8 cellular contexts compared by ENCODE assay signal in the genomic region with DNA sequence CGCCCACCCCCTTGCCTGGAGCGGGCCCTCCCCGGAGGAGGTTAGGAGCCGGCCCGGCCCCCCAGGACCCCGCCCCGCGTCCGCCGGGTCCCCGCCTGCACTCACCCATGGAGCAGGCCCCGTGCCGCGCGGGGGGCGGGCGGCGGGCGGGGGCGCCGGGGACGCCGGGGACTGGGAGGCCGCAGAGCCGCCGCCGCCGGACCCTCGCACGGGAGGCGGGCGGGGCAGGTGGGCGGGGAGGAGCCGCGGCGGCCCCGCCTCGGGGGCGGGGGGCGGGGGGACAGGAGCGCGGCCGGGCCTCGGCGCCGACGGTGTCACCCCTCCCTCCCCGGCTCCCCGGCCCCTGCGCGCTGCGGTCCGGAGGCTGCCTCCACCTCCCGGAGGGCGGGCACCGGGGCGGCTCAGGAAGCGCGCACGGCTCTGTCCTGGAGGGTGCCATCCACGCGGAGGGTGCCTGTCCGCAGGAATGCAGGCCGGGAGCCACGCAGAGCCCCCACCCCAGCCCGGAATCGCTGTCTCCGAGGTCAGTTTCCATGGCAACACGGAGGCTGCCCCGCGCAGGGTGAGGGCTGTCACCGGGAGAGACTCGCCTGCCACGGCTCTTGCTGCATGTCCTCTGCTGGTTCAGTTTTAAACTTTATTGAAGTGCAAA. TPM values are rescaled to one million over a fixed set of nuclear protein-coding genes. Genes with fewer than 3 reads are reported as not detected.
A peak's percentile ranks its signal among the peaks of the same experiment; 100 is the strongest.
DNase-seq lines count a peak whose midpoint lies in the region; ATAC-seq lines count a peak whose summit lies in the region.

No MANE protein-coding gene starts in this region.

- peaks cover 6% of the 10 kb centered on the region for H3K27me3 ChIP-seq in layer of hippocampus (ENCODE audit: control insufficient read depth, insufficient read depth, low read length)

- H3K27ac ChIP-seq in layer of hippocampus (ENCODE audit: low read depth, low read length) = peak overlapping the region; percentile 57

- no peak for ATAC-seq in HG03108 (IDR thresholded peaks at IDR 0.05; ENCODE audit: unreplicated experiment)

- DNase-seq in AG08395 (ENCODE audit: low spot score) (peak; percentile 73), HT1080 (ENCODE audit: low read depth) (peak; percentile 59), T1000 (lab: John Stamatoyannopoulos, UW) (peak; percentile 43), NOMO-1 (lab: John Stamatoyannopoulos, UW; ENCODE audit: unreplicated experiment in 2 of 2) (no peak)
- DNase-seq in central memory CD4-positive, alpha-beta T cell = peak; percentile 53
- DNase-seq in stimulated activated CD4-positive, alpha-beta T cell treated with anti-CD3 and anti-CD28 coated beads, Interleukin-4, amount 100 ng/mL, for 1 hour = peak; percentile 50

RNA-seq across cellular contexts. Expression of gene PLEKHG5, which starts 5.9 kb away (rescaled TPM):
- 20.3 and 20.4 TPM in 2 replicates for total RNA-seq in HT1080 (2014; rRNA removed; shearing (Covaris generic))
- 16.7 and 19.8 TPM in 2 replicates for polyA plus RNA-seq in HT1080 (2015; cell fraction: cytosol; rRNA removed)
- 96.6 and 102 TPM in 2 replicates for polyA plus RNA-seq in HT1080 (2015; cell fraction: nucleus; rRNA removed)

RNA-seq across cellular contexts. Expression of gene TNFRSF25, which starts 31.4 kb away (rescaled TPM):
- 12.9 and 14.7 TPM in 2 replicates for total RNA-seq in HT1080 (2014; rRNA removed; shearing (Covaris generic))
- polyA plus RNA-seq in HT1080 (2015; cell fraction: cytosol; rRNA removed) = 8.8 and 10.2 TPM in 2 replicates
- polyA plus RNA-seq in HT1080 (2015; cell fraction: nucleus; rRNA removed) = 171 and 178 TPM in 2 replicates

RNA-seq across cellular contexts. Expression of gene NOL9, which starts 57.0 kb away (rescaled TPM):
- total RNA-seq in HT1080 (2014; rRNA removed; shearing (Covaris generic)) = 35.5 and 44.3 TPM in 2 replicates
- polyA plus RNA-seq in HT1080 (2015; cell fraction: cytosol; rRNA removed) = 22.9 and 25.1 TPM in 2 replicates
- polyA plus RNA-seq in HT1080 (2015; cell fraction: nucleus; rRNA removed) = 62.7 and 66.0 TPM in 2 replicates

RNA-seq across cellular contexts. Expression of gene TAS1R1, which starts 57.8 kb away (rescaled TPM):
- not detected in 2 replicates for total RNA-seq in HT1080 (2014; rRNA removed; shearing (Covaris generic))
- 0.14 TPM in 1 of 2 replicates, not detected in the other for polyA plus RNA-seq in HT1080 (2015; cell fraction: cytosol; rRNA removed)
- not detected in 2 replicates for polyA plus RNA-seq in HT1080 (2015; cell fraction: nucleus; rRNA removed)

Comparison
In these comparisons a context has a peak if more than half of its experiments do, and no peak if none do; other contexts are left out.
1. DNase-seq: peak in AG08395 (single experiment), HT1080 (single experiment), T1000 (single experiment), central memory CD4-positive, alpha-beta T cell (single experiment) and stimulated activated CD4-positive, alpha-beta T cell treated with anti-CD3 and anti-CD28 coated beads, Interleukin-4, amount 100 ng/mL, for 1 hour (single experiment); none in NOMO-1 (0 of 2).